ENCODE assay signal across 16 cellular contexts in genomic region chr13:47114030-47114429, GRCh38.
DNase-seq lines count a peak whose midpoint lies in the region; ATAC-seq and TF ChIP-seq lines count a peak whose summit lies in the region.
"Had no signal": no experiment of that assay in that cellular context is flagged by ENCODE, and none has a peak within 500 bp of the region (broad histone marks: within the 10 kb centered on the region; RNA-seq: fewer than 3 reads in every experiment).

No MANE protein-coding gene starts in this region.

- WGBS in H9 (ENCODE audit: extremely low coverage, insufficient read length, low lambda C conversion rate) = no CpG with 5 or more reads among the region's 1 CpG

- no peaks in the 10 kb centered on the region for H3K9me3 ChIP-seq in H9 (ENCODE audit: control insufficient read depth, low read depth, low read length)
- no peaks in the 10 kb centered on the region for H3K9me3 ChIP-seq in adipocyte (ENCODE audit: control insufficient read depth, low read length)

- H3K79me1 ChIP-seq in H9 (ENCODE audit: insufficient read depth, low read depth, low read length, poor library complexity, severe bottlenecking) = no peaks in the 10 kb centered on the region

- no peak overlapping the region for H3T11ph ChIP-seq in H9 (ENCODE audit: low read length)

- no peak overlapping the region for H2AFZ ChIP-seq in H9 (ENCODE audit: low read length)

- H3K4ac ChIP-seq in H9 (ENCODE audit: low read depth, low read length) = no peak overlapping the region

- H3K9ac ChIP-seq in H9 (ENCODE audit: extremely low read depth, insufficient read length, low read length) (no peak overlapping the region), adipocyte (ENCODE audit: low read length) (no peak overlapping the region)

- no peak overlapping the region for H3K23ac ChIP-seq in H9 (ENCODE audit: insufficient read length, low read depth, low read length)

- ATAC-seq in foreskin keratinocyte (peak; percentile 80), WTC11 (no peak), GM18867 (IDR thresholded peaks at IDR 0.05; ENCODE audit: unreplicated experiment) (no peak)
- no peak for ATAC-seq in activated T-helper 17 cell treated with anti-CD3 and anti-CD28 coated beads, Interleukin-2, amount 50 U/mL, for 72 hours (replicated peaks)
- ATAC-seq: activated T-cell treated with anti-CD3 and anti-CD28 coated beads, Interleukin-2, amount 50 U/mL, for 4 hours; natural killer cell treated with Interleukin-12 subunit alpha and Interleukin-12 subunit beta and Interleukin-15 and Interleukin-18, amount 100 ng/mL, for 72 hours had no signal

- H3K4me3 Mint-ChIP-seq in H9 = no peak overlapping the region
- no peak overlapping the region for H3K4me3 Mint-ChIP-seq in WTC11
- no peak overlapping the region for H3K4me3 Mint-ChIP-seq in activated T-helper 17 cell treated with anti-CD3 and anti-CD28 coated beads, Interleukin-2, amount 50 U/mL, for 72 hours
- H3K4me3 Mint-ChIP-seq: activated CD4-positive, alpha-beta T cell treated with anti-CD3 and anti-CD28 coated beads, Interleukin-2, amount 10 ng/mL, durations not matched to agents 24 days and 14 days; activated T-cell treated with anti-CD3 and anti-CD28 coated beads, Interleukin-2, amount 50 U/mL, for 4 hours; natural killer cell treated with Interleukin-12 subunit alpha and Interleukin-12 subunit beta and Interleukin-15 and Interleukin-18, amount 100 ng/mL, for 72 hours; T-helper 1 cell treated with Interleukin-12 subunit alpha and Interleukin-12 subunit beta and Interleukin-4 antibody, amounts not matched to agents 30 μg/mL and 1 μg/mL, for 36 hours had no signal

- H3K4me3 ChIP-seq in adipocyte (ENCODE audit: low read length) = no peak overlapping the region
- H3K4me3 ChIP-seq: skin epidermis had no signal

- H3K27me3 ChIP-seq in H9 (ENCODE audit: insufficient read depth, low read length) = no peaks in the 10 kb centered on the region
- H3K27me3 ChIP-seq in adipocyte (replicated peaks; ENCODE audit: control insufficient read depth, insufficient read depth, low read length) = no peaks in the 10 kb centered on the region
- H3K27me3 ChIP-seq in foreskin keratinocyte = no peaks in the 10 kb centered on the region

- H3K23me2 ChIP-seq in H9 (ENCODE audit: insufficient read length, low read depth, low read length, poor library complexity, severe bottlenecking) = no peaks in the 10 kb centered on the region

- peaks cover 2 to 16% (median 9%) of the 10 kb centered on the region in 3 experiments; a peak in 6 of 7 replicates for H3K36me3 Mint-ChIP-seq in H9 (ENCODE audit: insufficient read depth in 1 of 3, low read depth in 3 of 3)
- peaks cover 3% of the 10 kb centered on the region for H3K36me3 Mint-ChIP-seq in WTC11
- no peaks in the 10 kb centered on the region for H3K36me3 Mint-ChIP-seq in activated T-helper 17 cell treated with anti-CD3 and anti-CD28 coated beads, Interleukin-2, amount 50 U/mL, for 72 hours (ENCODE audit: low read depth)
- H3K36me3 Mint-ChIP-seq: natural killer cell treated with Interleukin-12 subunit alpha and Interleukin-12 subunit beta and Interleukin-15 and Interleukin-18, amount 100 ng/mL, for 72 hours had no signal

- H2BK5ac ChIP-seq in H9 (ENCODE audit: insufficient read length, low read length) = no peak overlapping the region

- no peaks in the 10 kb centered on the region for H3K79me2 ChIP-seq in H9 (ENCODE audit: insufficient read depth, low read length)

- H3K56ac ChIP-seq in H9 (ENCODE audit: insufficient read length, low read depth, low read length) = no peak overlapping the region

- POLR2A ChIA-PET in WTC11 (lab: Charles Lee) = no interaction called here

- no peak for TF ChIP-seq CTCF in H9 (conservative IDR thresholded peaks at IDR 0.05)
- no peak for TF ChIP-seq CTCF in foreskin keratinocyte (conservative IDR thresholded peaks at IDR 0.05)
- TF ChIP-seq CTCF in WTC11 (IDR thresholded peaks at IDR 0.05) = no peak

- H3K4me1 ChIP-seq in H9 (ENCODE audit: insufficient read depth, low read length) = no peaks in the 10 kb centered on the region; the same call in none of the 2 replicates
- H3K4me1 ChIP-seq in adipocyte (ENCODE audit: control insufficient read depth, insufficient read depth, low read length) = peaks cover 13% of the 10 kb centered on the region
- peaks cover 29% of the 10 kb centered on the region for H3K4me1 ChIP-seq in foreskin keratinocyte

- no peak overlapping the region for H2BK12ac ChIP-seq in H9 (ENCODE audit: insufficient read length, low read depth, low read length)

- H3K14ac ChIP-seq in H9 (ENCODE audit: insufficient read depth, low read length) = no peak overlapping the region

- no peaks in the 10 kb centered on the region for H4K20me1 ChIP-seq in H9 (ENCODE audit: control insufficient read depth, insufficient read depth, insufficient read length)

- H4K91ac ChIP-seq in H9 (ENCODE audit: insufficient read length, low read depth, low read length) = no peak overlapping the region

- no peak overlapping the region for H4K8ac ChIP-seq in H9 (replicated peaks; ENCODE audit: insufficient read length, low read depth, low read length)

- no peak overlapping the region for H2BK20ac ChIP-seq in H9 (ENCODE audit: low read depth, low read length, poor library complexity, severe bottlenecking)

- DNase-seq in H9 = no peak
- peak; percentile 52 for DNase-seq in adipocyte (ENCODE audit: low read depth)
- DNase-seq in foreskin keratinocyte = peak; percentile 58 to 81
- peak; percentile 64 for DNase-seq in stromal cell of bone marrow (ENCODE audit: low read depth)
- no peak for DNase-seq in WTC11 (ENCODE audit: low spot score)
- DNase-seq: activated CD4-positive, alpha-beta T cell treated with anti-CD3 and anti-CD28 coated beads, Interleukin-2, amount 10 ng/mL, durations not matched to agents 24 days and 14 days; activated T-cell treated with anti-CD3 and anti-CD28 coated beads, Interleukin-2, amount 50 U/mL, for 4 hours; left cardiac atrium; NCI-H1105; NCI-H446; OCI-M1 had no signal

- no peaks in the 10 kb centered on the region for H3K36me3 ChIP-seq in adipocyte (ENCODE audit: control insufficient read depth, insufficient read depth, low read length, severe bottlenecking)

- H2AK5ac ChIP-seq in H9 (ENCODE audit: insufficient read length, low read length) = no peak overlapping the region

- no peak overlapping the region for H4K5ac ChIP-seq in H9 (ENCODE audit: insufficient read length, low read depth, low read length)

- no peak overlapping the region for H3K4me2 ChIP-seq in H9 (ENCODE audit: insufficient read depth, insufficient read length, low read length)

- H3K4me1 Mint-ChIP-seq in H9 = peaks cover 56 to 63% of the 10 kb centered on the region in 2 experiments
- H3K4me1 Mint-ChIP-seq in WTC11 = peaks cover 55% of the 10 kb centered on the region
- peaks cover 3% of the 10 kb centered on the region for H3K4me1 Mint-ChIP-seq in activated T-helper 17 cell treated with anti-CD3 and anti-CD28 coated beads, Interleukin-2, amount 50 U/mL, for 72 hours

- CTCF ChIA-PET in WTC11 (lab: Charles Lee) = no interaction called here

- H3K27me3 Mint-ChIP-seq in H9 (ENCODE audit: low read depth) (no peaks in the 10 kb centered on the region; the same call in 1 of the 2 replicates), WTC11 (ENCODE audit: low read depth) (peaks cover 2% of the 10 kb centered on the region; the same call in 1 of the 2 replicates)
- peaks cover 4% of the 10 kb centered on the region for H3K27me3 Mint-ChIP-seq in activated T-helper 17 cell treated with anti-CD3 and anti-CD28 coated beads, Interleukin-2, amount 50 U/mL, for 72 hours

- no peak overlapping the region for H3K18ac ChIP-seq in H9 (ENCODE audit: insufficient read length, low read depth, low read length)

- no peak overlapping the region for H3K27ac ChIP-seq in H9 (ENCODE audit: insufficient read length, low read depth, low read length)
- H3K27ac ChIP-seq in foreskin keratinocyte = no peak overlapping the region
- H3K27ac ChIP-seq: skin epidermis had no signal

- no peak overlapping the region for H2BK15ac ChIP-seq in H9 (ENCODE audit: low read depth, low read length)

- no peak overlapping the region for H2BK120ac ChIP-seq in H9 (ENCODE audit: low read depth, low read length, poor library complexity, severe bottlenecking)

- peaks cover 3 to 12% of the 10 kb centered on the region in 2 experiments; a peak in 4 of 5 replicates for H3K9me3 Mint-ChIP-seq in H9
- peaks cover 10% of the 10 kb centered on the region for H3K9me3 Mint-ChIP-seq in WTC11
- peaks cover 2% of the 10 kb centered on the region for H3K9me3 Mint-ChIP-seq in activated T-helper 17 cell treated with anti-CD3 and anti-CD28 coated beads, Interleukin-2, amount 50 U/mL, for 72 hours
- H3K9me3 Mint-ChIP-seq: activated CD4-positive, alpha-beta T cell treated with anti-CD3 and anti-CD28 coated beads, Interleukin-2, amount 10 ng/mL, durations not matched to agents 24 days and 14 days; activated T-cell treated with anti-CD3 and anti-CD28 coated beads, Interleukin-2, amount 50 U/mL, for 4 hours; natural killer cell treated with Interleukin-12 subunit alpha and Interleukin-12 subunit beta and Interleukin-15 and Interleukin-18, amount 100 ng/mL, for 72 hours had no signal

- H3K27ac Mint-ChIP-seq in H9 (peak overlapping the region in 2 of 3 experiments; percentile 18 to 48; a peak in 5 of 7 replicates), WTC11 (no peak overlapping the region)
- no peak overlapping the region for H3K27ac Mint-ChIP-seq in activated T-helper 17 cell treated with anti-CD3 and anti-CD28 coated beads, Interleukin-2, amount 50 U/mL, for 72 hours
- H3K27ac Mint-ChIP-seq: activated CD4-positive, alpha-beta T cell treated with anti-CD3 and anti-CD28 coated beads, Interleukin-2, amount 10 ng/mL, durations not matched to agents 24 days and 14 days; natural killer cell treated with Interleukin-12 subunit alpha and Interleukin-12 subunit beta and Interleukin-15 and Interleukin-18, amount 100 ng/mL, for 72 hours; T-helper 1 cell treated with Interleukin-12 subunit alpha and Interleukin-12 subunit beta and Interleukin-4 antibody, amounts not matched to agents 30 μg/mL and 1 μg/mL, for 36 hours had no signal

TF ChIP-seq in WTC11, 78 proteins besides CTCF, POLR2A, EP300 and RAD21 (continues in another document):
- no peak for TF ChIP-seq NFATC4 (CRISPR knock-in tag; IDR thresholded peaks at IDR 0.05)

Comparison
In these comparisons a context has a peak if more than half of its experiments do, and no peak if none do; other contexts are left out.
1. DNase-seq: peak in adipocyte (single experiment), foreskin keratinocyte (2 of 2) and stromal cell of bone marrow (single experiment); none in H9 (single experiment) and WTC11 (single experiment).
2. H3K27ac Mint-ChIP-seq: peak in H9 (2 of 3); none in WTC11 (single experiment) and activated T-helper 17 cell treated with anti-CD3 and anti-CD28 coated beads, Interleukin-2, amount 50 U/mL, for 72 hours (single experiment).